1 cellular context compared by ENCODE assay signal in genomic region chr20:63327229-63327745, GRCh38.
TF ChIP-seq lines count a peak whose summit lies in the region.

No MANE protein-coding gene starts in this region.

TF ChIP-seq in H1, 55 proteins besides CTCF, POLR2A, EP300 and RAD21:
- TF ChIP-seq HDAC2 (IDR thresholded peaks at IDR 0.05; ENCODE audit: borderline replicate concordance in 1 of 2, low read depth in 2 of 2, low read length in 2 of 2) (no peak), GTF2F1 (IDR thresholded peaks at IDR 0.05; ENCODE audit: borderline replicate concordance, low read depth, low read length) (no peak), CHD2 (IDR thresholded peaks at IDR 0.05; ENCODE audit: low read length) (no peak), CHD7 (IDR thresholded peaks at IDR 0.05; ENCODE audit: insufficient replicate concordance, low read length) (no peak), POLR2AphosphoS5 (IDR thresholded peaks at IDR 0.05; ENCODE audit: low read depth, low read length) (no peak), MAX (IDR thresholded peaks at IDR 0.05) (no peak), TAF1 (IDR thresholded peaks at IDR 0.05; ENCODE audit: low read depth, low read length) (no peak)
TF ChIP-seq in H1: peak in this region for 0.
